In the genomic region with DNA sequence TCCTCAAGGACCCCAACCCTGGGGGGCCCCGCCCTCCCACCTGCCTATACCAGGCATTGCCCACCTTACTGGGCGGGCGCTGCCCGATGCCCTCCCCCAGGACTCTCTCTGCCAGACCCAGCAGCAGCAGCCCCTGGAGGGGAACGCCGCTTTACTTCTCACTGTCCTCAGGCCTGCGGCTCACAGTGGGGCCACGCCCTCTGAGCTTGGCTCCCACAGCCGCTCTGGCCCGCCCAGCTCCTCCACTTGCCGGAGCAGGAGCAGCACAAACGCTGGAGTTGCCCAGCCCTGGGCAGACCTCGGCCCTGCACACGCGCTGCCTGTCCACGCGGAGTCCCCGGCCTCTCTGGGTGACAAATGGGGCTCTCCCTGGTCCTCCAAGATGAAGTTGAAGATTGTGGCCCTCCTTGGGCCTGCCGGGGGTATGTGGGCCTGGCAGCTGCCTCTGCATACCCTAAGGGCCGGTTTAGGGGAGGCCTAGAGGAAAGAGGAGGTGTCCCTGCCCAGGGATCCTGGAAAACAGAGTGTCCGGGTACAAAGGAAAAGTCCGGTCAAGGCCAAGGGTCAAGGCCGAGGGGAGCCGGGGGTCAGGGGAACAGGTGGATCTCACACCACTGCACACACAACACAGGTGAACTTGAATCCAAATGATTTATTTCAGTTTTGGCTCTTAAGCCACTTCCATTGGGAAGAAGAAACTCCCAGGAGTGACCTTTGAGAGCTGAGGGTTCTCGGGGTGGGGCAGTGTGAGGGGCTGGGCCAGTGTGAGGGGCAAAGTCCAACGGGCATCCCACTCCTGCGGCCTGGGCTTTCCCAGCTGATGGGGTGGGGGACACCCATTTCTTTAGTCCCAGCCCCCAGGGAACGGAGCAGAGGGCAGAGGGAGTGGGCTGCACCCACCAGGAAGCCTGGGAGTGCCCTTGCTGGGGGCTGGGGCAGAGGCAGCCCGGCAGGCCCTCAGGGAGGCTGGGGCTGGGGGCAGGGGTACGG, we compare ENCODE assay signal across 15 cellular contexts. TPM values are rescaled to one million over a fixed set of nuclear protein-coding genes. Genes with fewer than 3 reads are reported as not detected.
DNase-seq lines count a peak whose midpoint lies in the region; ATAC-seq and TF ChIP-seq lines count a peak whose summit lies in the region.
"Had no signal": no experiment of that assay in that cellular context is flagged by ENCODE, and none has a peak within 500 bp of the region (broad histone marks: within the 10 kb centered on the region; RNA-seq: fewer than 3 reads in every experiment).

No MANE protein-coding gene starts in this region.

- H3K4me3 ChIP-seq in esophagus squamous epithelium, result no peak overlapping the region
- H3K4me3 ChIP-seq in mucosa of stomach (ENCODE audit: low read length), result peak overlapping the region; percentile 20
- H3K4me3 ChIP-seq: right lobe of liver had no signal

- TF ChIP-seq POLR2A in esophagus squamous epithelium (IDR thresholded peaks at IDR 0.05), result no peak

- peak overlapping the region in 3 of 4 donors; percentile 2 to 56 (median 49) for H3K27ac ChIP-seq in esophagus squamous epithelium
- H3K27ac ChIP-seq: right lobe of liver had no signal

- peak; percentile 87 for DNase-seq in Caki2 (ENCODE audit: low read depth)
- peak; percentile 6 for DNase-seq in NCI-H460 (ENCODE audit: extremely low read depth, low read depth)
- DNase-seq in esophagus squamous epithelium (lab: John Stamatoyannopoulos, UW), result no peak
- no peak for DNase-seq in NCI-H446 treated with DMSO at 0.1 percent for 48 hours (lab: John Stamatoyannopoulos, UW)
- no peak for DNase-seq in COLO829 (ENCODE audit: low spot score)
- DNase-seq: activated CD4-positive, CD25-positive, alpha-beta regulatory T cell; activated T-cell treated with anti-CD3 and anti-CD28 coated beads, Interleukin-2, amount 50 U/mL, for 1 hour; effector CD8-positive, alpha-beta T cell; NCI-H1048 had no signal

- H3K4me1 ChIP-seq in esophagus squamous epithelium (peaks cover 5 to 51% (median 22%) of the 10 kb centered on the region in 3 donors), mucosa of stomach (ENCODE audit: control insufficient read depth, insufficient read depth, low read length) (peaks cover 55% of the 10 kb centered on the region)

- TF ChIP-seq CTCF in esophagus squamous epithelium (IDR thresholded peaks at IDR 0.05), result no peak

- H3K9ac ChIP-seq in mucosa of stomach (ENCODE audit: low read length), result peak overlapping the region; percentile 79

- ATAC-seq in HG03571 (IDR thresholded peaks at IDR 0.05; ENCODE audit: unreplicated experiment) (no peak), GM21723 (IDR thresholded peaks at IDR 0.05; ENCODE audit: unreplicated experiment) (no peak)

- H3K36me3 ChIP-seq in esophagus squamous epithelium, result peaks cover 0 to 24% (median 0%) of the 10 kb centered on the region in 3 donors
- H3K36me3 ChIP-seq in mucosa of stomach (ENCODE audit: control insufficient read depth, insufficient read depth, low read length), result no peaks in the 10 kb centered on the region
- H3K36me3 ChIP-seq: right lobe of liver had no signal

- in situ Hi-C loops in Caki2 (cut with HindIII; ENCODE audit: low pct_unique_long_range_greater_than_20kb, low sequenced_read_pairs), result no loop called here

- WGBS in esophagus squamous epithelium, 2 donors, result 73 to 84% methylated on average over 5 to 9 of the region's 30 CpGs

- intact Hi-C loops in esophagus squamous epithelium (cut with DNase I), result no loop called here

- no peaks in the 10 kb centered on the region for H3K9me3 ChIP-seq in esophagus squamous epithelium
- no peaks in the 10 kb centered on the region for H3K9me3 ChIP-seq in mucosa of stomach (ENCODE audit: control insufficient read depth, low read length)
- H3K9me3 ChIP-seq: right lobe of liver had no signal

- H3K27me3 ChIP-seq in esophagus squamous epithelium (peaks cover 0 to 4% (median 0%) of the 10 kb centered on the region in 4 donors), mucosa of stomach (ENCODE audit: control insufficient read depth, insufficient read depth, low read length) (no peaks in the 10 kb centered on the region)
- H3K27me3 ChIP-seq: right lobe of liver had no signal

RNA-seq across cellular contexts. Expression of gene BAIAP2L2, which starts 0.7 kb away (rescaled TPM):
- 4.0 and 8.1 TPM in 2 replicates for total RNA-seq in Caki2 (2014; rRNA removed; shearing (Covaris generic); ENCODE audit: low replicate concordance)
- total RNA-seq in NCI-H460 (2014; rRNA removed; shearing (Covaris generic)), result not detected in 2 replicates
- polyA plus RNA-seq in NCI-H460 (2014; cell fraction: nucleus; rRNA removed), result not detected in 2 replicates
- 1 to 10 TPM in 3 of 4 donors, under 1 TPM in 1; 0.26 to 4.8 (median 2.8) TPM for total RNA-seq in esophagus squamous epithelium
- polyA plus RNA-seq: CD8-positive, alpha-beta memory T cell had no signal

RNA-seq across cellular contexts. Expression of gene SLC16A8, which starts 27.2 kb away (rescaled TPM):
- not detected in 2 replicates for total RNA-seq in Caki2 (2014; rRNA removed; shearing (Covaris generic); ENCODE audit: low replicate concordance)
- not detected in 2 replicates for total RNA-seq in NCI-H460 (2014; rRNA removed; shearing (Covaris generic))
- polyA plus RNA-seq in NCI-H460 (2014; cell fraction: nucleus; rRNA removed), result not detected in 2 replicates
- not detected for total RNA-seq in esophagus squamous epithelium
- total RNA-seq: right lobe of liver, SK-MEL-5 had no signal
- polyA plus RNA-seq: CD8-positive, alpha-beta memory T cell had no signal

RNA-seq across cellular contexts. Expression of gene PICK1, which starts 54.0 kb away (rescaled TPM):
- total RNA-seq in Caki2 (2014; rRNA removed; shearing (Covaris generic); ENCODE audit: low replicate concordance), result 11.1 and 30.8 TPM in 2 replicates
- 6.0 and 9.3 TPM in 2 replicates for total RNA-seq in NCI-H460 (2014; rRNA removed; shearing (Covaris generic))
- 21.7 and 38.9 TPM in 2 replicates for polyA plus RNA-seq in NCI-H460 (2014; cell fraction: nucleus; rRNA removed)
- 10 to 100 TPM; 26.3 to 53.1 (median 31.2) TPM for total RNA-seq in esophagus squamous epithelium

Comparison
In these comparisons a context has a peak if more than half of its experiments do, and no peak if none do; other contexts are left out.
1. DNase-seq: peak in Caki2 (single experiment) and NCI-H460 (single experiment); none in esophagus squamous epithelium (single experiment), NCI-H446 treated with DMSO at 0.1 percent for 48 hours (single experiment) and COLO829 (single experiment).